Comparison of ENCODE assay signal across 12 cellular contexts in genomic region chr2:231685349-231686191, GRCh38. TPM values are rescaled to one million over a fixed set of nuclear protein-coding genes. Genes with fewer than 3 reads are reported as not detected.
DNase-seq lines count a peak whose midpoint lies in the region; ATAC-seq and TF ChIP-seq lines count a peak whose summit lies in the region.
"Had no signal": no experiment of that assay in that cellular context is flagged by ENCODE, and none has a peak within 500 bp of the region (broad histone marks: within the 10 kb centered on the region; RNA-seq: fewer than 3 reads in every experiment).

No MANE protein-coding gene starts in this region.

- no TSS peak for BruUV-seq in Panc1 (replicated peaks; lab: Mats Ljungman, UMichigan)

- WGBS in right cardiac atrium, result 74% methylated on average over 20 of the region's 20 CpGs

- H3K36me3 ChIP-seq in Panc1 (ENCODE audit: control insufficient read depth, insufficient read depth, low read length), result peaks cover 2% of the 10 kb centered on the region; the same call in 1 of the 2 replicates
- H3K36me3 ChIP-seq: thyroid gland had no signal

- CTCF ChIA-PET in Panc1 (lab: Charles Lee), result interaction anchor here (0.6 to 1.1 kb wide), 3 partner anchors 28 to 44 kb away, joined by 3 to 11 read pairs (median 4); no protein-coding TSS in a partner anchor

- H3K27me3 ChIP-seq in right cardiac atrium (ENCODE audit: control insufficient read depth, insufficient read depth) (no peaks in the 10 kb centered on the region), Panc1 (ENCODE audit: control insufficient read depth, insufficient read depth, low read length) (no peaks in the 10 kb centered on the region)
- H3K27me3 ChIP-seq: thyroid gland had no signal

- POLR2A ChIA-PET in Panc1 (lab: Charles Lee), result interaction anchor here (0.6 kb wide), 1 partner anchor 15 kb away, joined by 5 read pairs; no protein-coding TSS in a partner anchor

- intact Hi-C loops in right cardiac atrium (cut with DNase I) (no loop called here), Right ventricle myocardium inferior (cut with DNase I) (no loop called here), Panc1 (cut with micrococcal nuclease; ENCODE audit: unreplicated experiment) (no loop called here), left ventricle myocardium superior (cut with micrococcal nuclease) (no loop called here)

- no peak for ATAC-seq in right cardiac atrium
- ATAC-seq in Right ventricle myocardium inferior, result no peak
- ATAC-seq in Panc1, result 0 out of 2 replicates have a peak, but pooled peaks have one; percentile 10
- no peak for ATAC-seq in GM19324 (IDR thresholded peaks at IDR 0.05; ENCODE audit: low FRiP score, unreplicated experiment)
- no peak for ATAC-seq in left ventricle myocardium superior

- DNase-seq in right cardiac atrium (no peak), Right ventricle myocardium inferior (ENCODE audit: missing footprints) (no peak), Panc1 (ENCODE audit: low read depth, low spot score) (no peak), hypothalamus (lab: John Stamatoyannopoulos, UW) (peak in 47 of 51 donors; percentile 29 to 95 (median 80)), NCI-H510A treated with DMSO at 0.1 percent for 48 hours (lab: John Stamatoyannopoulos, UW) (no peak), KG1 (lab: John Stamatoyannopoulos, UW) (no peak), left ventricle myocardium superior (no peak)
- DNase-seq: activated CD8-positive, alpha-beta memory T cell treated with anti-CD3 and anti-CD28 coated beads for 24 hours; DMS53; NCI-H774; thyroid gland had no signal

- no peak overlapping the region for H3K4me3 ChIP-seq in right cardiac atrium (ENCODE audit: low read length)
- H3K4me3 ChIP-seq in Panc1 (ENCODE audit: low read depth in 2 of 2, low read length in 2 of 2), result no peak overlapping the region
- H3K4me3 ChIP-seq: thyroid gland had no signal

- H3K4me1 ChIP-seq in right cardiac atrium (ENCODE audit: control insufficient read depth, insufficient read depth, low read length) (no peaks in the 10 kb centered on the region), Panc1 (ENCODE audit: control insufficient read depth, insufficient read depth, low read length) (peaks cover 5% of the 10 kb centered on the region)

- H3K27ac ChIP-seq in right cardiac atrium (ENCODE audit: low read length), result peak overlapping the region; percentile 40
- no peak overlapping the region for H3K27ac ChIP-seq in Panc1 (ENCODE audit: low read length)
- H3K27ac ChIP-seq: thyroid gland had no signal

- in situ Hi-C loops in Panc1 (cut with HindIII; ENCODE audit: low pct_unique_long_range_greater_than_20kb, low sequenced_read_pairs), result no loop called here

- peak; percentile 56 for TF ChIP-seq CTCF in Panc1 (IDR thresholded peaks at IDR 0.05)

- H3K9me3 ChIP-seq in right cardiac atrium (ENCODE audit: control insufficient read depth, low read length) (no peaks in the 10 kb centered on the region), Panc1 (ENCODE audit: control insufficient read depth, insufficient read depth, low read depth, low read length) (no peaks in the 10 kb centered on the region)
- H3K9me3 ChIP-seq: thyroid gland had no signal

RNA-seq across cellular contexts. Expression of gene PTMA, which starts 22.8 kb away (rescaled TPM):
- total RNA-seq in right cardiac atrium (100 to 1,000 TPM; 231 to 324 (median 314) TPM), Right ventricle myocardium inferior (264 TPM), Panc1 (2021; ENCODE audit: unreplicated experiment) (1,390 TPM), left ventricle myocardium superior (207 TPM)
- polyA plus RNA-seq in right cardiac atrium, result 480 TPM
- 1,958 TPM for polyA plus RNA-seq in Panc1 (2012; ENCODE audit: insufficient read length)

Comparison
In these comparisons a context has a peak if more than half of its experiments do, and no peak if none do; other contexts are left out.
1. DNase-seq: peak in hypothalamus (47 of 51); none in right cardiac atrium (0 of 3), Right ventricle myocardium inferior (single experiment), Panc1 (single experiment), NCI-H510A treated with DMSO at 0.1 percent for 48 hours (single experiment), KG1 (single experiment) and left ventricle myocardium superior (single experiment).